ENCODE assay signal across 11 cellular contexts in the genomic region with DNA sequence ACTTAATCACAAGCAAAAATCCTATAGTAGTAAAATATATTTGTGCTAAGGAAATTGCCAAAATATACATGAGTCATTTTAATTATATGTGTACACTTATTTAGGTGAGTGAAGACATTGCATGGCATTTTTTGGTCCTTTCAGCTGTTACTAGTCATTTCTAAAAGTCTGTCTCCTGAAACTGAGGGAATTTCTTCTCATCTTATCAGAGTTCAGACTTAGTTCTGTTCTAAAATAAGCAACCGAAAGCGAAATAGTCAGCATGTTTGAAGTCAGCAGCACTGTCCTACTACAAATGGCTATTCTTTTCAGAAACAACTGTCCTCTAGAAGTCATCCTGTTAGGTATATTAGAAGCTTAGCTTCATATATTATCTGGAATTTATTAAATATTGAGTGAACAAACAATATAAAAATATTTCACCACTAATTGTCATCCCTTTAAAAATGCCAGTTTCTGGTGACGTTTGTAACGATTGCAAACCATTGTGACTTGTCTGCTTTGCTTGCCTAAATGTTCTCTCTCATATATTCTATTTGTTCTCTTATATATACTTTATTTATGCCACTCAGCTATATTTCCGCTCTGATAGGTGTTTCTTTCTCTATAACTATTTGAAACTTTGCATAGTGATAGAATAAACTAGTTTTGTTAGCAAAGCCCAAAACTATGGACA.
DNase-seq lines count a peak whose midpoint lies in the region; ATAC-seq and TF ChIP-seq lines count a peak whose summit lies in the region.
"Had no signal": no experiment of that assay in that cellular context is flagged by ENCODE, and none has a peak within 500 bp of the region (broad histone marks: within the 10 kb centered on the region; RNA-seq: fewer than 3 reads in every experiment).

No MANE protein-coding gene starts in this region.

- H3K9ac ChIP-seq in mesenchymal stem cell (ENCODE audit: low read length) (peak overlapping the region; percentile 20), mesendoderm (ENCODE audit: low read length) (no peak overlapping the region)

- no peak overlapping the region for H3K56ac ChIP-seq in mesendoderm (ENCODE audit: low read length)

- no peak overlapping the region for H4K91ac ChIP-seq in mesenchymal stem cell (ENCODE audit: low read length)

- peak overlapping the region; percentile 32 to 80 (median 60) for H3K27ac ChIP-seq in adrenal gland
- no peak overlapping the region for H3K27ac ChIP-seq in mesenchymal stem cell (ENCODE audit: low read length, poor library complexity, severe bottlenecking)
- H3K27ac ChIP-seq in mesendoderm (ENCODE audit: low read depth, low read length), result no peak overlapping the region
- no peak overlapping the region for H3K27ac ChIP-seq in gastrocnemius medialis
- H3K27ac ChIP-seq in WERI-Rb-1, result no peak overlapping the region

- no peak overlapping the region for H2AFZ ChIP-seq in mesenchymal stem cell (ENCODE audit: low read depth, low read length)

- WGBS in adrenal gland, 4 donors, result 18 to 36% (median 25%) methylated on average over 5 of the region's 5 CpGs
- 93% methylated on average over 4 of the region's 5 CpGs for WGBS in mesenchymal stem cell
- no CpG with 5 or more reads among the region's 5 CpGs for WGBS in mesendoderm (ENCODE audit: extremely low coverage, insufficient coverage, low lambda C conversion rate)

- DNase-seq in GM12864 (ENCODE audit: low read depth), result peak; percentile 25
- no peak for DNase-seq in adrenal gland
- DNase-seq in mesenchymal stem cell, result peak; percentile 19
- no peak for DNase-seq in mesendoderm
- no peak for DNase-seq in gastrocnemius medialis
- DNase-seq in WERI-Rb-1, result no peak
- no peak for DNase-seq in epidermal melanocyte (ENCODE audit: insufficient read length, low spot score)
- DNase-seq: activated CD4-positive, alpha-beta T cell treated with anti-CD3 and anti-CD28 coated beads, Interleukin-2, amount 50 U/mL, for 4 hours; KBM-7; trophoblast cell had no signal

- H2AK5ac ChIP-seq in mesenchymal stem cell (ENCODE audit: low read length, severe bottlenecking) (no peak overlapping the region), mesendoderm (ENCODE audit: low read length) (no peak overlapping the region)

- H3K36me3 ChIP-seq in adrenal gland (replicated peaks in 1 of 2) (no peaks in the 10 kb centered on the region), mesenchymal stem cell (ENCODE audit: control insufficient read depth in 1 of 2, insufficient read depth in 2 of 2, low read depth in 1 of 2, low read length in 2 of 2) (peaks cover 0 to 9% of the 10 kb centered on the region in 2 experiments), mesendoderm (ENCODE audit: control insufficient read depth, insufficient read depth, low read length) (no peaks in the 10 kb centered on the region), gastrocnemius medialis (no peaks in the 10 kb centered on the region), WERI-Rb-1 (no peaks in the 10 kb centered on the region; the same call in 1 of the 2 replicates)

- H3K23ac ChIP-seq in mesenchymal stem cell (ENCODE audit: low read length in 2 of 2), result no peak overlapping the region
- H3K23ac ChIP-seq in mesendoderm (ENCODE audit: low read length), result no peak overlapping the region

- H3K14ac ChIP-seq in mesenchymal stem cell (ENCODE audit: low read length in 2 of 2), result no peak overlapping the region

- no peaks in the 10 kb centered on the region for H3K79me2 ChIP-seq in mesendoderm (ENCODE audit: control insufficient read depth, insufficient read depth, low read length)

- TF ChIP-seq CTCF in GM12864 (IDR thresholded peaks at IDR 0.05; ENCODE audit: low read depth, low read length, missing control alignments) (no peak), adrenal gland (IDR thresholded peaks at IDR 0.05) (no peak), gastrocnemius medialis (IDR thresholded peaks at IDR 0.05 in 4 of 5, conservative IDR thresholded peaks at IDR 0.05 in 1 of 5) (no peak), WERI-Rb-1 (IDR thresholded peaks at IDR 0.05; ENCODE audit: low read depth, low read length) (no peak)

- H4K8ac ChIP-seq in mesenchymal stem cell (ENCODE audit: low read length), result no peak overlapping the region
- H4K8ac ChIP-seq in mesendoderm (ENCODE audit: low read depth, low read length), result no peak overlapping the region

- H2BK15ac ChIP-seq in mesenchymal stem cell (ENCODE audit: low read depth, poor library complexity, severe bottlenecking) (no peak overlapping the region), mesendoderm (replicated peaks; ENCODE audit: low read depth) (no peak overlapping the region)

- H3K4me3 ChIP-seq in GM12864 (ENCODE audit: low read depth, low read length), result no peak overlapping the region
- peak overlapping the region in 1 of 4 donors; percentile 50 for H3K4me3 ChIP-seq in adrenal gland
- H3K4me3 ChIP-seq in mesenchymal stem cell (ENCODE audit: insufficient read depth in 1 of 2, low read depth in 1 of 2, low read length in 2 of 2), result no peak overlapping the region
- H3K4me3 ChIP-seq in mesendoderm (ENCODE audit: low read length), result no peak overlapping the region
- H3K4me3 ChIP-seq in gastrocnemius medialis, result no peak overlapping the region
- H3K4me3 ChIP-seq in WERI-Rb-1 (ENCODE audit: low read depth, low read length), result no peak overlapping the region

- H3K9me3 ChIP-seq in adrenal gland (replicated peaks in 1 of 3) (no peaks in the 10 kb centered on the region), mesenchymal stem cell (ENCODE audit: control insufficient read depth, low read length) (no peaks in the 10 kb centered on the region), gastrocnemius medialis (no peaks in the 10 kb centered on the region), WERI-Rb-1 (ENCODE audit: severe bottlenecking) (no peaks in the 10 kb centered on the region)

- H3K4me1 ChIP-seq in adrenal gland (replicated peaks in 1 of 2) (peaks cover 4 to 22% of the 10 kb centered on the region in 2 donors), mesenchymal stem cell (ENCODE audit: control insufficient read depth, insufficient read depth, low read depth, low read length) (no peaks in the 10 kb centered on the region), mesendoderm (ENCODE audit: control insufficient read depth, low read depth, low read length) (no peaks in the 10 kb centered on the region), gastrocnemius medialis (no peaks in the 10 kb centered on the region)

- H3K4me2 ChIP-seq in mesenchymal stem cell (ENCODE audit: low read length, poor library complexity, severe bottlenecking) (no peak overlapping the region), mesendoderm (ENCODE audit: low read length) (no peak overlapping the region)

- H4K5ac ChIP-seq in mesendoderm (ENCODE audit: low read length), result no peak overlapping the region

- ATAC-seq in GM21825 (IDR thresholded peaks at IDR 0.05; ENCODE audit: unreplicated experiment) (peak; percentile 71), gastrocnemius medialis (no peak)

- intact Hi-C loops in adrenal gland (cut with DNase I) (no loop called here), gastrocnemius medialis (cut with DNase I; ENCODE audit: low total_unique reads) (no loop called here)

- in situ Hi-C loops in gastrocnemius medialis (cut with MboI; ENCODE audit: low sequenced_read_pairs in 4 of 4), result no loop called here

- H2BK5ac ChIP-seq in mesenchymal stem cell (ENCODE audit: low read depth, low read length, poor library complexity, severe bottlenecking) (no peak overlapping the region), mesendoderm (ENCODE audit: low read length) (no peak overlapping the region)

- H3K4ac ChIP-seq in mesenchymal stem cell (ENCODE audit: low read depth in 1 of 2, low read length in 2 of 2), result no peak overlapping the region
- H3K4ac ChIP-seq in mesendoderm (ENCODE audit: low read depth, low read length), result no peak overlapping the region

- no peak overlapping the region for H3K18ac ChIP-seq in mesenchymal stem cell (ENCODE audit: low read depth in 1 of 2, low read length in 2 of 2)
- H3K18ac ChIP-seq in mesendoderm (ENCODE audit: low read length), result no peak overlapping the region

- H2BK12ac ChIP-seq in mesenchymal stem cell (ENCODE audit: low read length in 2 of 2), result no peak overlapping the region

- no peak for TF ChIP-seq POLR2A in adrenal gland (IDR thresholded peaks at IDR 0.05)
- no peak for TF ChIP-seq POLR2A in gastrocnemius medialis (IDR thresholded peaks at IDR 0.05)

- no peaks in the 10 kb centered on the region for H3K27me3 ChIP-seq in adrenal gland
- no peaks in the 10 kb centered on the region for H3K27me3 ChIP-seq in mesenchymal stem cell (ENCODE audit: control insufficient read depth in 1 of 2, insufficient read depth in 1 of 2, low read length in 2 of 2)
- no peaks in the 10 kb centered on the region for H3K27me3 ChIP-seq in mesendoderm (ENCODE audit: insufficient read depth, low read length, poor library complexity)
- no peaks in the 10 kb centered on the region for H3K27me3 ChIP-seq in gastrocnemius medialis
- H3K27me3 ChIP-seq in WERI-Rb-1 (ENCODE audit: insufficient read depth, low read depth, severe bottlenecking), result no peaks in the 10 kb centered on the region

- H2BK120ac ChIP-seq in mesenchymal stem cell (ENCODE audit: low read depth, low read length) (no peak overlapping the region), mesendoderm (ENCODE audit: low read depth, low read length) (no peak overlapping the region)

- H3K79me1 ChIP-seq in mesenchymal stem cell (replicated peaks; ENCODE audit: low read length, poor library complexity, severe bottlenecking), result peaks cover 1% of the 10 kb centered on the region
- H3K79me1 ChIP-seq in mesendoderm (ENCODE audit: low read length), result no peaks in the 10 kb centered on the region

Comparison
In these comparisons a context has a peak if more than half of its experiments do, and no peak if none do; other contexts are left out.
1. DNase-seq: peak in GM12864 (single experiment) and mesenchymal stem cell (single experiment); none in adrenal gland (0 of 7), mesendoderm (single experiment), gastrocnemius medialis (0 of 2), WERI-Rb-1 (single experiment) and epidermal melanocyte (single experiment).
2. H3K27ac ChIP-seq: peak in adrenal gland (5 of 5); none in mesenchymal stem cell (single experiment), mesendoderm (single experiment), gastrocnemius medialis (0 of 4) and WERI-Rb-1 (single experiment).